ENCODE assay signal across 31 cellular contexts in genomic region chr2:240401308-240401707, GRCh38. TPM values are rescaled to one million over a fixed set of nuclear protein-coding genes. Genes with fewer than 3 reads are reported as not detected.
A peak's percentile ranks its signal among the peaks of the same experiment; 100 is the strongest.
DNase-seq lines count a peak whose midpoint lies in the region; ATAC-seq, FAIRE-seq and TF ChIP-seq lines count a peak whose summit lies in the region.
"Had no signal": no experiment of that assay in that cellular context is flagged by ENCODE, and none has a peak within 500 bp of the region (broad histone marks: within the 10 kb centered on the region; RNA-seq: fewer than 3 reads in every experiment).

No MANE protein-coding gene starts in this region.

- H3K79me1 ChIP-seq in neuronal stem cell (ENCODE audit: low read depth, low read length), result peaks cover 2% of the 10 kb centered on the region

- peak overlapping the region; percentile 30 for H2BK15ac ChIP-seq in neuronal stem cell (ENCODE audit: low read length)

- no peak overlapping the region for H3K4me2 ChIP-seq in neuronal stem cell (ENCODE audit: insufficient read depth, low read length, poor library complexity, severe bottlenecking)
- H3K4me2 ChIP-seq: PC-9 had no signal

- peak overlapping the region; percentile 89 for H2AK5ac ChIP-seq in neuronal stem cell (ENCODE audit: low read depth, low read length)

- H3K4me3 Mint-ChIP-seq in activated T-helper 2 cell treated with anti-CD3 and anti-CD28 coated beads, Interferon-gamma antibody, Interleukin-2, Interleukin-4, amounts not matched to agents 10 μg/mL and 5 μg/mL and 100 μg/mL, durations not matched to agents 14 hours and 24 hours and 36 hours (ENCODE audit: low read depth), result no peak overlapping the region
- H3K4me3 Mint-ChIP-seq: activated naive CD8-positive, alpha-beta T cell treated with anti-CD3 and anti-CD28 coated beads, Interleukin-2, amount 50 U/mL, for 24 hours; CD8-positive, alpha-beta memory T cell; dendritic cell treated with granulocyte-macrophage colony-stimulating factor and Interleukin-4, amounts not matched to agents 40 ng/mL and 50 ng/mL, for 4 days; endodermal cell; mesothelial cell of epicardium; naive thymus-derived CD8-positive, alpha-beta T cell had no signal

- H4K8ac ChIP-seq in neuronal stem cell (ENCODE audit: low read depth, low read length), result no peak overlapping the region

- H3K27ac ChIP-seq in heart right ventricle (no peak overlapping the region), neuronal stem cell (replicated peaks; ENCODE audit: low read length) (no peak overlapping the region)
- H3K27ac ChIP-seq: PC-9 had no signal

- peaks cover 2% of the 10 kb centered on the region for H3K27me3 Mint-ChIP-seq in activated T-helper 2 cell treated with anti-CD3 and anti-CD28 coated beads, Interferon-gamma antibody, Interleukin-2, Interleukin-4, amounts not matched to agents 10 μg/mL and 5 μg/mL and 100 μg/mL, durations not matched to agents 14 hours and 24 hours and 36 hours (ENCODE audit: low read depth)
- H3K27me3 Mint-ChIP-seq: activated naive CD8-positive, alpha-beta T cell treated with anti-CD3 and anti-CD28 coated beads, Interleukin-2, amount 50 U/mL, for 24 hours had no signal

- H2BK120ac ChIP-seq in neuronal stem cell (ENCODE audit: low read depth, low read length), result no peak overlapping the region

- no peak for ATAC-seq in left ventricle myocardium superior
- no peak for ATAC-seq in heart right ventricle
- no peak for ATAC-seq in GM21367 (IDR thresholded peaks at IDR 0.05; ENCODE audit: unreplicated experiment)
- ATAC-seq: activated naive CD8-positive, alpha-beta T cell treated with anti-CD3 and anti-CD28 coated beads, Interleukin-2, amount 50 U/mL, for 24 hours; naive thymus-derived CD8-positive, alpha-beta T cell had no signal

- H3K4ac ChIP-seq in neuronal stem cell (ENCODE audit: low read length), result no peak overlapping the region

- peaks cover 0 to 5% (median 0%) of the 10 kb centered on the region in 7 donors for H3K27me3 ChIP-seq in heart right ventricle
- H3K27me3 ChIP-seq in neuronal stem cell (ENCODE audit: control insufficient read depth in 3 of 3, insufficient read depth in 3 of 3, low read depth in 1 of 3, low read length in 3 of 3), result peaks cover 0 to 22% (median 0%) of the 10 kb centered on the region in 3 experiments
- H3K27me3 ChIP-seq: BE2C had no signal

- DNase-seq in left ventricle myocardium superior (peak; percentile 8), heart right ventricle (no peak), neuronal stem cell (ENCODE audit: low spot score) (no peak), urothelium cell line (ENCODE audit: low spot score) (no peak), NCI-H748 (lab: John Stamatoyannopoulos, UW; ENCODE audit: unreplicated experiment) (no peak)
- no peak for DNase-seq in activated T-helper 2 cell treated with anti-CD3 and anti-CD28 coated beads, Interferon-gamma antibody, Interleukin-2, Interleukin-4, amounts not matched to agents 10 μg/mL and 5 μg/mL and 100 μg/mL, durations not matched to agents 14 hours and 24 hours and 36 hours (ENCODE audit: low spot score)
- DNase-seq: ACHN; activated CD4-positive, alpha-beta T cell treated with anti-CD3 and anti-CD28 coated beads for 1 hour; activated gamma-delta T cell treated with Interleukin-2 at 50 U/mL for 16 hours; activated naive CD8-positive, alpha-beta T cell treated with anti-CD3 and anti-CD28 coated beads, Interleukin-2, amount 50 U/mL, for 24 hours; BE2C; DMS 273 treated with DMSO at 0.1 percent for 48 hours; GOT3; KG1; NCI-H1417; NCI-H2029 treated with DMSO at 0.1 percent for 48 hours; NCI-H526; NK-92 treated with Interleukin-12 subunit alpha and Interleukin-12 subunit beta, amount 100 ng/mL, for 24 hours; PC-9; SHP77; small intestine; stimulated activated naive CD4-positive, alpha-beta T cell treated with Interleukin-2 at 50 U/mL for 16 hours had no signal

- H3K4me1 Mint-ChIP-seq in activated T-helper 2 cell treated with anti-CD3 and anti-CD28 coated beads, Interferon-gamma antibody, Interleukin-2, Interleukin-4, amounts not matched to agents 10 μg/mL and 5 μg/mL and 100 μg/mL, durations not matched to agents 14 hours and 24 hours and 36 hours (ENCODE audit: low read depth), result peaks cover 31% of the 10 kb centered on the region
- H3K4me1 Mint-ChIP-seq: endodermal cell had no signal

- H3K36me3 ChIP-seq in heart right ventricle (no peaks in the 10 kb centered on the region), neuronal stem cell (replicated peaks in 1 of 2; ENCODE audit: control insufficient read depth in 2 of 2, insufficient read depth in 2 of 2, low read length in 2 of 2) (no peaks in the 10 kb centered on the region)
- H3K36me3 ChIP-seq: BE2C had no signal

- WGBS in heart right ventricle, 2 donors, result 82 to 93% methylated on average over 12 of the region's 12 CpGs
- no CpG with 5 or more reads among the region's 12 CpGs for WGBS in neuronal stem cell (ENCODE audit: extremely low coverage in 2 of 2, insufficient read length in 2 of 2, insufficient replicate concordance in 1 of 2), 2 donors

- no peak overlapping the region for H4K91ac ChIP-seq in neuronal stem cell (ENCODE audit: low read depth, low read length, poor library complexity)

- intact Hi-C loops in left ventricle myocardium superior (cut with micrococcal nuclease), result no loop called here
- intact Hi-C loops in heart right ventricle (cut with DNase I), result no loop called here
- intact Hi-C loops in activated T-helper 2 cell treated with anti-CD3 and anti-CD28 coated beads, Interferon-gamma antibody, Interleukin-2, Interleukin-4, amounts not matched to agents 10 μg/mL and 5 μg/mL and 100 μg/mL, durations not matched to agents 14 hours and 24 hours and 36 hours (cut with micrococcal nuclease), result no loop called here

- H2BK5ac ChIP-seq in neuronal stem cell (ENCODE audit: low read length), result no peak overlapping the region

- TF ChIP-seq CTCF in heart right ventricle (IDR thresholded peaks at IDR 0.05), result no peak

- H3K18ac ChIP-seq in neuronal stem cell (ENCODE audit: low read length), result peak overlapping the region; percentile 86

- H2BK12ac ChIP-seq in neuronal stem cell (ENCODE audit: low read length), result no peak overlapping the region

- peak overlapping the region; percentile 79 for H3K9ac ChIP-seq in neuronal stem cell (ENCODE audit: low read depth, low read length, poor library complexity)

- H3K4me1 ChIP-seq in heart right ventricle (no peaks in the 10 kb centered on the region), neuronal stem cell (ENCODE audit: control insufficient read depth in 2 of 2, insufficient read depth in 1 of 2, low read depth in 1 of 2, low read length in 2 of 2) (peaks cover 0 to 10% of the 10 kb centered on the region in 2 donors)
- H3K4me1 ChIP-seq: BE2C had no signal

- peak overlapping the region; percentile 43 for H3K14ac ChIP-seq in neuronal stem cell (ENCODE audit: low read length)

- peak overlapping the region; percentile 52 for H3K23ac ChIP-seq in neuronal stem cell (ENCODE audit: low read depth, low read length, poor library complexity)

- H3K4me3 ChIP-seq in heart right ventricle, result no peak overlapping the region
- no peak overlapping the region for H3K4me3 ChIP-seq in neuronal stem cell (ENCODE audit: low read length in 2 of 2)
- H3K4me3 ChIP-seq: PC-9 had no signal

- H3K9me3 Mint-ChIP-seq in activated T-helper 2 cell treated with anti-CD3 and anti-CD28 coated beads, Interferon-gamma antibody, Interleukin-2, Interleukin-4, amounts not matched to agents 10 μg/mL and 5 μg/mL and 100 μg/mL, durations not matched to agents 14 hours and 24 hours and 36 hours, result no peaks in the 10 kb centered on the region
- H3K9me3 Mint-ChIP-seq: activated naive CD8-positive, alpha-beta T cell treated with anti-CD3 and anti-CD28 coated beads, Interleukin-2, amount 50 U/mL, for 24 hours; CD8-positive, alpha-beta memory T cell; dendritic cell treated with granulocyte-macrophage colony-stimulating factor and Interleukin-4, amounts not matched to agents 40 ng/mL and 50 ng/mL, for 4 days; endodermal cell; mesothelial cell of epicardium; naive thymus-derived CD8-positive, alpha-beta T cell had no signal

- H3K36me3 Mint-ChIP-seq in activated T-helper 2 cell treated with anti-CD3 and anti-CD28 coated beads, Interferon-gamma antibody, Interleukin-2, Interleukin-4, amounts not matched to agents 10 μg/mL and 5 μg/mL and 100 μg/mL, durations not matched to agents 14 hours and 24 hours and 36 hours (ENCODE audit: low read depth), result no peaks in the 10 kb centered on the region
- H3K36me3 Mint-ChIP-seq: CD8-positive, alpha-beta memory T cell; mesothelial cell of epicardium; naive thymus-derived CD8-positive, alpha-beta T cell had no signal

- no peak overlapping the region for H2AFZ ChIP-seq in neuronal stem cell (ENCODE audit: low read length)
- H2AFZ ChIP-seq: PC-9 had no signal

- peak; percentile 58 for FAIRE-seq in urothelium cell line (lab: Jason Lieb, UNC)
- FAIRE-seq: astrocyte, GM18507, HTR-8/SVneo, small intestine had no signal

- H3K9me3 ChIP-seq in heart right ventricle (no peaks in the 10 kb centered on the region), neuronal stem cell (replicated peaks in 1 of 2; ENCODE audit: control insufficient read depth in 2 of 2, insufficient read depth in 1 of 2, low read depth in 1 of 2, low read length in 2 of 2) (no peaks in the 10 kb centered on the region)
- H3K9me3 ChIP-seq: BE2C had no signal

- H3K27ac Mint-ChIP-seq in activated T-helper 2 cell treated with anti-CD3 and anti-CD28 coated beads, Interferon-gamma antibody, Interleukin-2, Interleukin-4, amounts not matched to agents 10 μg/mL and 5 μg/mL and 100 μg/mL, durations not matched to agents 14 hours and 24 hours and 36 hours, result peak overlapping the region; percentile 62
- H3K27ac Mint-ChIP-seq: activated naive CD8-positive, alpha-beta T cell treated with anti-CD3 and anti-CD28 coated beads, Interleukin-2, amount 50 U/mL, for 24 hours; CD8-positive, alpha-beta memory T cell; dendritic cell treated with granulocyte-macrophage colony-stimulating factor and Interleukin-4, amounts not matched to agents 40 ng/mL and 50 ng/mL, for 4 days; endodermal cell; mesothelial cell of epicardium; naive thymus-derived CD8-positive, alpha-beta T cell had no signal

RNA-seq across cellular contexts. Expression of gene GPC1, which starts 34.2 kb away (rescaled TPM):
- total RNA-seq in left ventricle myocardium superior (177 TPM), heart right ventricle (100 to 1,000 TPM; 161 to 287 (median 185) TPM)
- polyA plus RNA-seq in heart right ventricle, result 100 to 1,000 TPM; 104 to 156 TPM
- total RNA-seq in activated T-helper 2 cell treated with anti-CD3 and anti-CD28 coated beads, Interferon-gamma antibody, Interleukin-2, Interleukin-4, amounts not matched to agents 10 μg/mL and 5 μg/mL and 100 μg/mL, durations not matched to agents 14 hours and 24 hours and 36 hours, result 21.9 and 25.6 TPM in 2 replicates
- polyA plus RNA-seq in neuronal stem cell (2013, experiment 1 of 2), result 78.0 TPM
- polyA plus RNA-seq in neuronal stem cell (2013, experiment 2 of 2), result 77.4 TPM
